9 cellular contexts compared by ENCODE assay signal in genomic region chr5:69370335-69370734, GRCh38. TPM values are rescaled to one million over a fixed set of nuclear protein-coding genes. Genes with fewer than 3 reads are reported as not detected.
DNase-seq lines count a peak whose midpoint lies in the region; ATAC-seq and TF ChIP-seq lines count a peak whose summit lies in the region.
"Not testable (repeated sequence)": the region's sequence is repeated elsewhere in the genome, so short reads cannot be mapped to it uniquely, and the experiment has no call there.
"Had no signal": no experiment of that assay in that cellular context is flagged by ENCODE, and none has a peak within 500 bp of the region (broad histone marks: within the 10 kb centered on the region; RNA-seq: fewer than 3 reads in every experiment).

No MANE protein-coding gene starts in this region.

- peak overlapping the region; percentile 94; the same call in 1 of the 2 replicates for H3K9ac ChIP-seq in MM.1S (ENCODE audit: low read length)

- H2AFZ ChIP-seq in MM.1S (ENCODE audit: low read length): peak overlapping the region; percentile 77

- intact Hi-C loops in MCF 10A (cut with micrococcal nuclease): not testable (repeated sequence)
- intact Hi-C loops in aorta (cut with DNase I): loop anchor here (2.0 to 10.0 kb wide), 2 partner anchors 276 kb away; partner anchors contain the start of gene SLC30A5 (in 2 of the 2)

- peaks cover 76% of the 10 kb centered on the region for H3K79me2 ChIP-seq in MM.1S (ENCODE audit: low read length)

- TSS peak; percentile 46 for BruUV-seq in MCF 10A (replicated peaks; lab: Mats Ljungman, UMichigan)

- H3K9me3 Mint-ChIP-seq in MCF 10A (ENCODE audit: unreplicated experiment); mesothelial cell of epicardium: not testable (repeated sequence)

- not testable (repeated sequence) for H3K27me3 Mint-ChIP-seq in MCF 10A (ENCODE audit: insufficient read depth, unreplicated experiment); mesothelial cell of epicardium (ENCODE audit: low read depth)

- H3K4me1 Mint-ChIP-seq in MCF 10A (ENCODE audit: insufficient read depth, unreplicated experiment): peaks cover 25% of the 10 kb centered on the region
- H3K4me1 Mint-ChIP-seq in mesothelial cell of epicardium: peaks cover 24% of the 10 kb centered on the region

- 1 to 2% methylated on average over 16 of the region's 16 CpGs for WGBS in aorta, 2 donors

- peaks cover 25% of the 10 kb centered on the region for H3K4me1 ChIP-seq in MM.1S (ENCODE audit: low read length)
- H3K4me1 ChIP-seq in foreskin keratinocyte; aorta (ENCODE audit: control insufficient read depth in 1 of 2, insufficient read depth in 2 of 2, low read length in 2 of 2): not testable (repeated sequence)

- H3K9me2 ChIP-seq in MM.1S (replicated peaks; ENCODE audit: insufficient read depth, low read length): not testable (repeated sequence)

- DNase-seq in Daoy (ENCODE audit: low read depth): peak; percentile 13
- not testable (repeated sequence) for DNase-seq in MM.1S; MCF 10A (ENCODE audit: unreplicated experiment); foreskin keratinocyte; mesothelial cell of epicardium (ENCODE audit: low spot score in 2 of 2, unreplicated experiment in 2 of 2); skeletal muscle cell (ENCODE audit: low read depth); aorta
- DNase-seq in activated CD4-positive, alpha-beta T cell treated with anti-CD3 and anti-CD28 coated beads for 48 hours: peak; percentile 16

- not testable (repeated sequence) for H3K27me3 ChIP-seq in MM.1S (replicated peaks; ENCODE audit: insufficient read depth, low read length); foreskin keratinocyte; aorta (ENCODE audit: control insufficient read depth in 1 of 2, insufficient read depth in 2 of 2, low read length in 1 of 2)

- H3K36me3 Mint-ChIP-seq in MCF 10A (ENCODE audit: insufficient read depth, unreplicated experiment): peaks cover 43% of the 10 kb centered on the region
- H3K36me3 Mint-ChIP-seq in mesothelial cell of epicardium: not testable (repeated sequence)

- H3K4me3 Mint-ChIP-seq in MCF 10A (ENCODE audit: unreplicated experiment) (peak overlapping the region; percentile 79), mesothelial cell of epicardium (peak overlapping the region; percentile 97)

- not testable (repeated sequence) for ATAC-seq in foreskin keratinocyte; aorta (ENCODE audit: low FRiP score)

- H3K27ac Mint-ChIP-seq in MCF 10A (ENCODE audit: low read depth, unreplicated experiment) (peak overlapping the region; percentile 99), mesothelial cell of epicardium (peak overlapping the region; percentile 99)

- not testable (repeated sequence) for H3K9me3 ChIP-seq in MM.1S (replicated peaks; ENCODE audit: insufficient read depth, low read length); aorta (ENCODE audit: control insufficient read depth, low read length)

- not testable (repeated sequence) for H3K36me3 ChIP-seq in MM.1S (replicated peaks; ENCODE audit: insufficient read depth, low read length); aorta (ENCODE audit: control insufficient read depth in 1 of 2, insufficient read depth in 2 of 2, low read length in 1 of 2)

- H4K20me1 ChIP-seq in MM.1S (ENCODE audit: insufficient read depth, low read length): not testable (repeated sequence)

- H3K27ac ChIP-seq in MM.1S (ENCODE audit: low read length): peak overlapping the region; percentile 81; the same call in 1 of the 2 replicates
- peak overlapping the region; percentile 99 for H3K27ac ChIP-seq in foreskin keratinocyte
- H3K27ac ChIP-seq in aorta (ENCODE audit: low read depth in 1 of 2, low read length in 2 of 2): not testable (repeated sequence)

- peaks cover 19% of the 10 kb centered on the region for H3F3A ChIP-seq in MM.1S (ENCODE audit: insufficient read depth, low read length)

- H3K4me2 ChIP-seq in MM.1S (ENCODE audit: low read depth, low read length): peak overlapping the region; percentile 72

- POLR2A ChIA-PET in MCF 10A (lab: Yijun Ruan, JAX): interaction anchor here (0.6 to 1.8 kb wide), 15 partner anchors 9 to 277 kb away, joined by 3 to 12 read pairs (median 4); partner anchors contain the start of genes CCDC125, CDK7 and SLC30A5

- TF ChIP-seq CTCF in MM.1S (IDR thresholded peaks at IDR 0.05; ENCODE audit: low read length); MCF 10A (IDR thresholded peaks at IDR 0.05; ENCODE audit: unreplicated experiment); foreskin keratinocyte (conservative IDR thresholded peaks at IDR 0.05); mesothelial cell of epicardium (IDR thresholded peaks at IDR 0.05; ENCODE audit: unreplicated experiment): not testable (repeated sequence)

- CTCF ChIA-PET in MCF 10A (lab: Yijun Ruan, JAX): interaction anchor here (1.1 kb wide), 1 partner anchor 277 kb away, joined by 5 read pairs; the partner anchor contains the start of gene SLC30A5

- H3K4me3 ChIP-seq in MM.1S (ENCODE audit: low read length) (peak overlapping the region; percentile 100), skeletal muscle cell (ENCODE audit: low read depth, low read length) (peak overlapping the region; percentile 94), aorta (ENCODE audit: low read length in 2 of 2) (peak overlapping the region; percentile 13 to 75)

RNA-seq across cellular contexts. Expression of gene RAD17, which starts 0.7 kb away (rescaled TPM):
- 19.8 and 30.9 TPM in 2 replicates for total RNA-seq in Daoy (2014; rRNA removed; shearing (Covaris generic))
- total RNA-seq in MCF 10A (2022): 21.9 and 25.9 TPM in 2 replicates
- total RNA-seq in foreskin keratinocyte: 20.9 and 21.8 TPM in 2 replicates
- polyA plus RNA-seq in foreskin keratinocyte: 10.8 and 12.3 TPM in 2 replicates
- 31.6 to 33.4 TPM (median 33.2 TPM) in 3 replicates for total RNA-seq in mesothelial cell of epicardium
- total RNA-seq in aorta: 10 to 100 TPM; 16.7 to 18.0 TPM
- polyA plus RNA-seq in aorta: 10 to 100 TPM; 13.9 to 16.4 TPM

RNA-seq across cellular contexts. Expression of gene AK6, which starts 1.0 kb away (rescaled TPM):
- 54.7 and 71.3 TPM in 2 replicates for total RNA-seq in Daoy (2014; rRNA removed; shearing (Covaris generic))
- total RNA-seq in MCF 10A (2022): 52.4 and 64.3 TPM in 2 replicates
- total RNA-seq in foreskin keratinocyte: 38.4 and 40.8 TPM in 2 replicates
- polyA plus RNA-seq in foreskin keratinocyte: 41.9 and 47.8 TPM in 2 replicates
- 28.0 to 31.3 TPM (median 28.3 TPM) in 3 replicates for total RNA-seq in mesothelial cell of epicardium
- 10 to 100 TPM; 28.0 to 30.4 TPM for total RNA-seq in aorta
- 10 to 100 TPM; 43.1 to 49.3 TPM for polyA plus RNA-seq in aorta

RNA-seq across cellular contexts. Expression of gene TAF9, which starts 1.0 kb away (rescaled TPM):
- total RNA-seq in Daoy (2014; rRNA removed; shearing (Covaris generic)): 54.4 and 79.9 TPM in 2 replicates
- total RNA-seq in MCF 10A (2022): 116 and 149 TPM in 2 replicates
- 96.0 and 102 TPM in 2 replicates for total RNA-seq in foreskin keratinocyte
- polyA plus RNA-seq in foreskin keratinocyte: 89.8 and 107 TPM in 2 replicates
- 47.1 to 50.4 TPM (median 49.0 TPM) in 3 replicates for total RNA-seq in mesothelial cell of epicardium
- 10 to 100 TPM; 28.6 to 33.6 TPM for total RNA-seq in aorta
- polyA plus RNA-seq in aorta: 10 to 100 TPM; 32.3 to 65.2 TPM

RNA-seq across cellular contexts. Expression of gene CCDC125, which starts 37.7 kb away (rescaled TPM):
- total RNA-seq in Daoy (2014; rRNA removed; shearing (Covaris generic)): 5.1 and 6.5 TPM in 2 replicates
- total RNA-seq in MCF 10A (2022): 7.0 and 11.9 TPM in 2 replicates
- 4.5 and 4.8 TPM in 2 replicates for total RNA-seq in foreskin keratinocyte
- polyA plus RNA-seq in foreskin keratinocyte: 1.8 and 1.9 TPM in 2 replicates
- 9.0 to 9.7 TPM (median 9.1 TPM) in 3 replicates for total RNA-seq in mesothelial cell of epicardium
- 1 to 10 TPM; 5.7 to 6.9 TPM for total RNA-seq in aorta
- 1 to 10 TPM; 3.9 to 6.5 TPM for polyA plus RNA-seq in aorta

RNA-seq across cellular contexts. Expression of gene MARVELD2, which starts 44.6 kb away (rescaled TPM):
- total RNA-seq in Daoy (2014; rRNA removed; shearing (Covaris generic)): 3.8 and 5.1 TPM in 2 replicates
- total RNA-seq in MCF 10A (2022) (19.4 and 21.8 TPM in 2 replicates), foreskin keratinocyte (23.1 and 23.7 TPM in 2 replicates), mesothelial cell of epicardium (18.8 to 20.0 TPM (median 19.6 TPM) in 3 replicates), aorta (1 to 10 TPM in 1 of 2 donors, under 1 TPM in 1; 0.97 to 1.1 TPM)
- polyA plus RNA-seq in foreskin keratinocyte (4.1 and 4.9 TPM in 2 replicates), aorta (1 to 10 TPM in 1 of 2 donors, not detected in 1; 1.4 TPM)
- total RNA-seq: myocyte had no signal

Comparison
In these comparisons a context has a peak if more than half of its experiments do, and no peak if none do; other contexts are left out.
1. H3K4me3 ChIP-seq: peak in every context shown above with its lines; median percentile 100 in MM.1S; 94 in skeletal muscle cell; 44 in aorta.